ENCODE assay signal across 1 cellular context in the genomic region with DNA sequence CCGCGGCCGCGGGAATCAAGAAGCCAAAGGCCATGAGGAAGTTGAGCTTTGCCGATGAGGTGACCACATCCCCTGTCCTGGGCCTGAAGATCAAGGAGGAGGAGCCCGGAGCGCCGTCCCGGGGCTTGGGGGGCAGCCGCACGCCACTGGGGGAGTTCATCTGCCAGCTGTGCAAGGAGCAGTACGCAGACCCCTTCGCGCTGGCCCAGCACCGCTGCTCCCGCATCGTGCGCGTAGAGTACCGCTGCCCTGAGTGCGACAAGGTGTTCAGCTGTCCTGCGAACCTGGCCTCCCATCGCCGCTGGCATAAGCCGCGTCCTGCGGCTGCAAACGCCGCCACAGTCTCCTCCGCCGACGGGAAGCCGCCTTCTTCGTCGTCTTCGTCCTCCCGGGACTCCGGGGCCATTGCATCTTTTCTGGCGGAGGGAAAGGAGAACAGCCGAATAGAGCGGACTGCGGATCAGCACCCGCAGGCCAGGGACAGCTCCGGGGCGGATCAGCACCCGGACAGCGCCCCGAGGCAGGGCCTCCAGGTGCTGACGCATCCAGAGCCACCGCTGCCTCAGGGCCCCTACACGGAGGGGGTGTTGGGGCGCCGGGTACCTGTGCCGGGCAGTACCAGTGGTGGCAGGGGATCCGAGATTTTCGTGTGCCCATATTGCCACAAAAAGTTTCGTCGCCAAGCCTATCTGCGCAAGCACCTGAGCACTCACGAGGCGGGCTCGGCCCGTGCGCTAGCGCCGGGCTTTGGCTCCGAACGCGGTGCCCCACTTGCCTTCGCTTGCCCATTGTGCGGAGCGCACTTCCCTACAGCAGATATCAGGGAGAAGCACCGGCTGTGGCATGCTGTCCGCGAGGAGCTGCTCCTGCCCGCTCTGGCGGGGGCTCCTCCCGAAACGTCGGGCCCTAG.
TF ChIP-seq lines count a peak whose summit lies in the region.

No MANE protein-coding gene starts in this region.

TF ChIP-seq in K562, 482 proteins besides CTCF, POLR2A, EP300 and RAD21 (continued from another document and continues in another):
- TF ChIP-seq, protein P1, sequence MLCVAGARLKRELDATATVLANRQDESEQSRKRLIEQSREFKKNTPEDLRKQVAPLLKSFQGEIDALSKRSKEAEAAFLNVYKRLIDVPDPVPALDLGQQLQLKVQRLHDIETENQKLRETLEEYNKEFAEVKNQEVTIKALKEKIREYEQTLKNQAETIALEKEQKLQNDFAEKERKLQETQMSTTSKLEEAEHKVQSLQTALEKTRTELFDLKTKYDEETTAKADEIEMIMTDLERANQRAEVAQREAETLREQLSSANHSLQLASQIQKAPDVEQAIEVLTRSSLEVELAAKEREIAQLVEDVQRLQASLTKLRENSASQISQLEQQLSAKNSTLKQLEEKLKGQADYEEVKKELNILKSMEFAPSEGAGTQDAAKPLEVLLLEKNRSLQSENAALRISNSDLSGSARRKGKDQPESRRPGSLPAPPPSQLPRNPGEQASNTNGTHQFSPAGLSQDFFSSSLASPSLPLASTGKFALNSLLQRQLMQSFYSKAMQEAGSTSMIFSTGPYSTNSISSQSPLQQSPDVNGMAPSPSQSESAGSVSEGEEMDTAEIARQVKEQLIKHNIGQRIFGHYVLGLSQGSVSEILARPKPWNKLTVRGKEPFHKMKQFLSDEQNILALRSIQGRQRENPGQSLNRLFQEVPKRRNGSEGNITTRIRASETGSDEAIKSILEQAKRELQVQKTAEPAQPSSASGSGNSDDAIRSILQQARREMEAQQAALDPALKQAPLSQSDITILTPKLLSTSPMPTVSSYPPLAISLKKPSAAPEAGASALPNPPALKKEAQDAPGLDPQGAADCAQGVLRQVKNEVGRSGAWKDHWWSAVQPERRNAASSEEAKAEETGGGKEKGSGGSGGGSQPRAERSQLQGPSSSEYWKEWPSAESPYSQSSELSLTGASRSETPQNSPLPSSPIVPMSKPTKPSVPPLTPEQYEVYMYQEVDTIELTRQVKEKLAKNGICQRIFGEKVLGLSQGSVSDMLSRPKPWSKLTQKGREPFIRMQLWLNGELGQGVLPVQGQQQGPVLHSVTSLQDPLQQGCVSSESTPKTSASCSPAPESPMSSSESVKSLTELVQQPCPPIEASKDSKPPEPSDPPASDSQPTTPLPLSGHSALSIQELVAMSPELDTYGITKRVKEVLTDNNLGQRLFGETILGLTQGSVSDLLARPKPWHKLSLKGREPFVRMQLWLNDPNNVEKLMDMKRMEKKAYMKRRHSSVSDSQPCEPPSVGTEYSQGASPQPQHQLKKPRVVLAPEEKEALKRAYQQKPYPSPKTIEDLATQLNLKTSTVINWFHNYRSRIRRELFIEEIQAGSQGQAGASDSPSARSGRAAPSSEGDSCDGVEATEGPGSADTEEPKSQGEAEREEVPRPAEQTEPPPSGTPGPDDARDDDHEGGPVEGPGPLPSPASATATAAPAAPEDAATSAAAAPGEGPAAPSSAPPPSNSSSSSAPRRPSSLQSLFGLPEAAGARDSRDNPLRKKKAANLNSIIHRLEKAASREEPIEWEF (CRISPR knock-in tag; IDR thresholded peaks at IDR 0.05): no peak
- no peak for TF ChIP-seq GTF2F1 (IDR thresholded peaks at IDR 0.05; ENCODE audit: low read depth, low read length)
- no peak for TF ChIP-seq MTF1 (CRISPR knock-in tag; IDR thresholded peaks at IDR 0.05; ENCODE audit: borderline replicate concordance)
- no peak for TF ChIP-seq ZC3H11A (IDR thresholded peaks at IDR 0.05; ENCODE audit: low read depth, low read length)
- no peak for TF ChIP-seq FOSL1 (tag; conservative IDR thresholded peaks at IDR 0.05)
- TF ChIP-seq MCM2 (IDR thresholded peaks at IDR 0.05; ENCODE audit: low read depth): no peak
- TF ChIP-seq, protein P2, sequence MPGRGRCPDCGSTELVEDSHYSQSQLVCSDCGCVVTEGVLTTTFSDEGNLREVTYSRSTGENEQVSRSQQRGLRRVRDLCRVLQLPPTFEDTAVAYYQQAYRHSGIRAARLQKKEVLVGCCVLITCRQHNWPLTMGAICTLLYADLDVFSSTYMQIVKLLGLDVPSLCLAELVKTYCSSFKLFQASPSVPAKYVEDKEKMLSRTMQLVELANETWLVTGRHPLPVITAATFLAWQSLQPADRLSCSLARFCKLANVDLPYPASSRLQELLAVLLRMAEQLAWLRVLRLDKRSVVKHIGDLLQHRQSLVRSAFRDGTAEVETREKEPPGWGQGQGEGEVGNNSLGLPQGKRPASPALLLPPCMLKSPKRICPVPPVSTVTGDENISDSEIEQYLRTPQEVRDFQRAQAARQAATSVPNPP (IDR thresholded peaks at IDR 0.05; ENCODE audit: borderline replicate concordance, insufficient read depth, insufficient read length): no peak
- no peak for TF ChIP-seq FOXA1 (IDR thresholded peaks at IDR 0.05; ENCODE audit: borderline replicate concordance)
- no peak for TF ChIP-seq ZNF140 (CRISPR knock-in tag; IDR thresholded peaks at IDR 0.05)
- TF ChIP-seq ZFP36 (IDR thresholded peaks at IDR 0.05; ENCODE audit: low read depth, low read length, partially characterized antibody): no peak
- no peak for TF ChIP-seq HNRNPL (IDR thresholded peaks at IDR 0.05; ENCODE audit: low read depth, low read length)
- TF ChIP-seq NBN (IDR thresholded peaks at IDR 0.05; ENCODE audit: low read depth): no peak
- no peak for TF ChIP-seq MEF2D (tag; conservative IDR thresholded peaks at IDR 0.05; ENCODE audit: low read depth)
- TF ChIP-seq, protein P3, sequence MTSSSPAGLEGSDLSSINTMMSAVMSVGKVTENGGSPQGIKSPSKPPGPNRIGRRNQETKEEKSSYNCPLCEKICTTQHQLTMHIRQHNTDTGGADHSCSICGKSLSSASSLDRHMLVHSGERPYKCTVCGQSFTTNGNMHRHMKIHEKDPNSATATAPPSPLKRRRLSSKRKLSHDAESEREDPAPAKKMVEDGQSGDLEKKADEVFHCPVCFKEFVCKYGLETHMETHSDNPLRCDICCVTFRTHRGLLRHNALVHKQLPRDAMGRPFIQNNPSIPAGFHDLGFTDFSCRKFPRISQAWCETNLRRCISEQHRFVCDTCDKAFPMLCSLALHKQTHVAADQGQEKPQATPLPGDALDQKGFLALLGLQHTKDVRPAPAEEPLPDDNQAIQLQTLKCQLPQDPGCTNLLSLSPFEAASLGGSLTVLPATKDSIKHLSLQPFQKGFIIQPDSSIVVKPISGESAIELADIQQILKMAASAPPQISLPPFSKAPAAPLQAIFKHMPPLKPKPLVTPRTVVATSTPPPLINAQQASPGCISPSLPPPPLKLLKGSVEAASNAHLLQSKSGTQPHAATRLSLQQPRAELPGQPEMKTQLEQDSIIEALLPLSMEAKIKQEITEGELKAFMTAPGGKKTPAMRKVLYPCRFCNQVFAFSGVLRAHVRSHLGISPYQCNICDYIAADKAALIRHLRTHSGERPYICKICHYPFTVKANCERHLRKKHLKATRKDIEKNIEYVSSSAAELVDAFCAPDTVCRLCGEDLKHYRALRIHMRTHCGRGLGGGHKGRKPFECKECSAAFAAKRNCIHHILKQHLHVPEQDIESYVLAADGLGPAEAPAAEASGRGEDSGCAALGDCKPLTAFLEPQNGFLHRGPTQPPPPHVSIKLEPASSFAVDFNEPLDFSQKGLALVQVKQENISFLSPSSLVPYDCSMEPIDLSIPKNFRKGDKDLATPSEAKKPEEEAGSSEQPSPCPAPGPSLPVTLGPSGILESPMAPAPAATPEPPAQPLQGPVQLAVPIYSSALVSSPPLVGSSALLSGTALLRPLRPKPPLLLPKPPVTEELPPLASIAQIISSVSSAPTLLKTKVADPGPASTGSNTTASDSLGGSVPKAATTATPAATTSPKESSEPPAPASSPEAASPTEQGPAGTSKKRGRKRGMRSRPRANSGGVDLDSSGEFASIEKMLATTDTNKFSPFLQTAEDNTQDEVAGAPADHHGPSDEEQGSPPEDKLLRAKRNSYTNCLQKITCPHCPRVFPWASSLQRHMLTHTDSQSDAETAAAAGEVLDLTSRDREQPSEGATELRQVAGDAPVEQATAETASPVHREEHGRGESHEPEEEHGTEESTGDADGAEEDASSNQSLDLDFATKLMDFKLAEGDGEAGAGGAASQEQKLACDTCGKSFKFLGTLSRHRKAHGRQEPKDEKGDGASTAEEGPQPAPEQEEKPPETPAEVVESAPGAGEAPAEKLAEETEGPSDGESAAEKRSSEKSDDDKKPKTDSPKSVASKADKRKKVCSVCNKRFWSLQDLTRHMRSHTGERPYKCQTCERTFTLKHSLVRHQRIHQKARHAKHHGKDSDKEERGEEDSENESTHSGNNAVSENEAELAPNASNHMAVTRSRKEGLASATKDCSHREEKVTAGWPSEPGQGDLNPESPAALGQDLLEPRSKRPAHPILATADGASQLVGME (CRISPR knock-in tag; IDR thresholded peaks at IDR 0.05): no peak
- TF ChIP-seq NFXL1 (CRISPR knock-in tag; IDR thresholded peaks at IDR 0.05): no peak
- TF ChIP-seq FOXM1 (IDR thresholded peaks at IDR 0.05; ENCODE audit: low read depth): no peak
- TF ChIP-seq FOXM1 (CRISPR knock-in tag; IDR thresholded peaks at IDR 0.05; ENCODE audit: low read depth): peak; percentile 99
- peak in 1 of 2 experiments; percentile 92; a peak in 2 of 4 replicates for TF ChIP-seq HDAC1 (IDR thresholded peaks at IDR 0.05)
- TF ChIP-seq HLTF (IDR thresholded peaks at IDR 0.05): no peak
- TF ChIP-seq ZKSCAN8 (CRISPR knock-in tag; IDR thresholded peaks at IDR 0.05): peak; percentile 50; the same call in 1 of the 2 replicates
- peak; percentile 51 for TF ChIP-seq TCF3 (CRISPR knock-in tag; IDR thresholded peaks at IDR 0.05)
- TF ChIP-seq, protein P4, sequence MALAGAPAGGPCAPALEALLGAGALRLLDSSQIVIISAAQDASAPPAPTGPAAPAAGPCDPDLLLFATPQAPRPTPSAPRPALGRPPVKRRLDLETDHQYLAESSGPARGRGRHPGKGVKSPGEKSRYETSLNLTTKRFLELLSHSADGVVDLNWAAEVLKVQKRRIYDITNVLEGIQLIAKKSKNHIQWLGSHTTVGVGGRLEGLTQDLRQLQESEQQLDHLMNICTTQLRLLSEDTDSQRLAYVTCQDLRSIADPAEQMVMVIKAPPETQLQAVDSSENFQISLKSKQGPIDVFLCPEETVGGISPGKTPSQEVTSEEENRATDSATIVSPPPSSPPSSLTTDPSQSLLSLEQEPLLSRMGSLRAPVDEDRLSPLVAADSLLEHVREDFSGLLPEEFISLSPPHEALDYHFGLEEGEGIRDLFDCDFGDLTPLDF (CRISPR knock-in tag; IDR thresholded peaks at IDR 0.05): peak; percentile 98
- no peak for TF ChIP-seq HEY1 (CRISPR knock-in tag; IDR thresholded peaks at IDR 0.05; ENCODE audit: borderline replicate concordance)
- no peak for TF ChIP-seq STAT5B (CRISPR knock-in tag; IDR thresholded peaks at IDR 0.05)
- TF ChIP-seq MED1 (CRISPR knock-in tag; IDR thresholded peaks at IDR 0.05; ENCODE audit: borderline replicate concordance): peak; percentile 95; the same call in 1 of the 2 replicates
- no peak for TF ChIP-seq ZNF134 (CRISPR knock-in tag; conservative IDR thresholded peaks at IDR 0.05)
- TF ChIP-seq, protein P5, sequence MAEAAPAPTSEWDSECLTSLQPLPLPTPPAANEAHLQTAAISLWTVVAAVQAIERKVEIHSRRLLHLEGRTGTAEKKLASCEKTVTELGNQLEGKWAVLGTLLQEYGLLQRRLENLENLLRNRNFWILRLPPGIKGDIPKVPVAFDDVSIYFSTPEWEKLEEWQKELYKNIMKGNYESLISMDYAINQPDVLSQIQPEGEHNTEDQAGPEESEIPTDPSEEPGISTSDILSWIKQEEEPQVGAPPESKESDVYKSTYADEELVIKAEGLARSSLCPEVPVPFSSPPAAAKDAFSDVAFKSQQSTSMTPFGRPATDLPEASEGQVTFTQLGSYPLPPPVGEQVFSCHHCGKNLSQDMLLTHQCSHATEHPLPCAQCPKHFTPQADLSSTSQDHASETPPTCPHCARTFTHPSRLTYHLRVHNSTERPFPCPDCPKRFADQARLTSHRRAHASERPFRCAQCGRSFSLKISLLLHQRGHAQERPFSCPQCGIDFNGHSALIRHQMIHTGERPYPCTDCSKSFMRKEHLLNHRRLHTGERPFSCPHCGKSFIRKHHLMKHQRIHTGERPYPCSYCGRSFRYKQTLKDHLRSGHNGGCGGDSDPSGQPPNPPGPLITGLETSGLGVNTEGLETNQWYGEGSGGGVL (CRISPR knock-in tag; IDR thresholded peaks at IDR 0.05): no peak
- TF ChIP-seq, protein P6, sequence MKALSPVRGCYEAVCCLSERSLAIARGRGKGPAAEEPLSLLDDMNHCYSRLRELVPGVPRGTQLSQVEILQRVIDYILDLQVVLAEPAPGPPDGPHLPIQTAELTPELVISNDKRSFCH (CRISPR knock-in tag; IDR thresholded peaks at IDR 0.05): no peak
- TF ChIP-seq, protein P6 (tag; IDR thresholded peaks at IDR 0.05): peak; percentile 53; the same call in 1 of the 2 replicates
- TF ChIP-seq, protein P7, sequence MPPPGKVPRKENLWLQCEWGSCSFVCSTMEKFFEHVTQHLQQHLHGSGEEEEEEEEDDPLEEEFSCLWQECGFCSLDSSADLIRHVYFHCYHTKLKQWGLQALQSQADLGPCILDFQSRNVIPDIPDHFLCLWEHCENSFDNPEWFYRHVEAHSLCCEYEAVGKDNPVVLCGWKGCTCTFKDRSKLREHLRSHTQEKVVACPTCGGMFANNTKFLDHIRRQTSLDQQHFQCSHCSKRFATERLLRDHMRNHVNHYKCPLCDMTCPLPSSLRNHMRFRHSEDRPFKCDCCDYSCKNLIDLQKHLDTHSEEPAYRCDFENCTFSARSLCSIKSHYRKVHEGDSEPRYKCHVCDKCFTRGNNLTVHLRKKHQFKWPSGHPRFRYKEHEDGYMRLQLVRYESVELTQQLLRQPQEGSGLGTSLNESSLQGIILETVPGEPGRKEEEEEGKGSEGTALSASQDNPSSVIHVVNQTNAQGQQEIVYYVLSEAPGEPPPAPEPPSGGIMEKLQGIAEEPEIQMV (tag; conservative IDR thresholded peaks at IDR 0.05; ENCODE audit: low read depth): peak; percentile 72; the same call in 1 of the 2 replicates
- TF ChIP-seq MYC (IDR thresholded peaks at IDR 0.05; ENCODE audit: low read depth, low read length): no peak
- no peak for TF ChIP-seq MYC (CRISPR knock-in tag; IDR thresholded peaks at IDR 0.05; ENCODE audit: borderline replicate concordance, low read depth)
- TF ChIP-seq GABPA (tag; conservative IDR thresholded peaks at IDR 0.05; ENCODE audit: low read depth): 0 out of 2 replicates have a peak, but pooled peaks have one; percentile 13
- TF ChIP-seq, protein P8, sequence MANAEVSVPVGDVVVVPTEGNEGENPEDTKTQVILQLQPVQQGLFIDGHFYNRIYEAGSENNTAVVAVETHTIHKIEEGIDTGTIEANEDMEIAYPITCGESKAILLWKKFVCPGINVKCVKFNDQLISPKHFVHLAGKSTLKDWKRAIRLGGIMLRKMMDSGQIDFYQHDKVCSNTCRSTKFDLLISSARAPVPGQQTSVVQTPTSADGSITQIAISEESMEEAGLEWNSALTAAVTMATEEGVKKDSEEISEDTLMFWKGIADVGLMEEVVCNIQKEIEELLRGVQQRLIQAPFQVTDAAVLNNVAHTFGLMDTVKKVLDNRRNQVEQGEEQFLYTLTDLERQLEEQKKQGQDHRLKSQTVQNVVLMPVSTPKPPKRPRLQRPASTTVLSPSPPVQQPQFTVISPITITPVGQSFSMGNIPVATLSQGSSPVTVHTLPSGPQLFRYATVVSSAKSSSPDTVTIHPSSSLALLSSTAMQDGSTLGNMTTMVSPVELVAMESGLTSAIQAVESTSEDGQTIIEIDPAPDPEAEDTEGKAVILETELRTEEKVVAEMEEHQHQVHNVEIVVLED (CRISPR knock-in tag; IDR thresholded peaks at IDR 0.05): peak; percentile 21; the same call in 1 of the 2 replicates
- peak; percentile 97 for TF ChIP-seq ZBTB1 (CRISPR knock-in tag; IDR thresholded peaks at IDR 0.05; ENCODE audit: borderline replicate concordance, low read depth)
- TF ChIP-seq KDM1A (IDR thresholded peaks at IDR 0.05): no peak
- no peak for TF ChIP-seq TEAD2 (tag; IDR thresholded peaks at IDR 0.05)
- TF ChIP-seq HDAC8 (tag; IDR thresholded peaks at IDR 0.05): 0 out of 2 replicates have a peak, but pooled peaks have one; percentile 67
